In genomic region chr6:82015043-82015442, GRCh38 we compare ENCODE assay signal across 12 cellular contexts.
DNase-seq lines count a peak whose midpoint lies in the region; ATAC-seq and TF ChIP-seq lines count a peak whose summit lies in the region.
"Had no signal": no experiment of that assay in that cellular context is flagged by ENCODE, and none has a peak within 500 bp of the region (broad histone marks: within the 10 kb centered on the region; RNA-seq: fewer than 3 reads in every experiment).

No MANE protein-coding gene starts in this region.

- H3K9ac ChIP-seq in adipocyte (ENCODE audit: low read length) = peak overlapping the region; percentile 67

- H3K9me3 ChIP-seq in right cardiac atrium (ENCODE audit: control insufficient read depth, low read length) (no peaks in the 10 kb centered on the region), adipocyte (ENCODE audit: control insufficient read depth, low read length) (no peaks in the 10 kb centered on the region), left lung (no peaks in the 10 kb centered on the region), aorta (ENCODE audit: control insufficient read depth, low read length) (no peaks in the 10 kb centered on the region)
- H3K9me3 ChIP-seq: Peyer's patch had no signal

- peak overlapping the region; percentile 90 for H3K27ac ChIP-seq in right cardiac atrium (ENCODE audit: low read length)
- H3K27ac ChIP-seq in left lung = peak overlapping the region; percentile 46 to 53
- peak overlapping the region; percentile 61 to 85 for H3K27ac ChIP-seq in aorta (ENCODE audit: low read depth in 1 of 2, low read length in 2 of 2)

- H3K27me3 ChIP-seq in right cardiac atrium (ENCODE audit: control insufficient read depth, insufficient read depth) = no peaks in the 10 kb centered on the region
- H3K27me3 ChIP-seq in adipocyte (replicated peaks; ENCODE audit: control insufficient read depth, insufficient read depth, low read length) = no peaks in the 10 kb centered on the region
- H3K27me3 ChIP-seq in left lung = no peaks in the 10 kb centered on the region
- H3K27me3 ChIP-seq in aorta (ENCODE audit: control insufficient read depth in 1 of 2, insufficient read depth in 2 of 2, low read length in 1 of 2) = no peaks in the 10 kb centered on the region
- H3K27me3 ChIP-seq: Peyer's patch had no signal

- intact Hi-C loops in right cardiac atrium (cut with DNase I) (loop anchor here in 1 of 4 donors (10.0 kb wide), 1 partner anchor 120 kb away; no protein-coding TSS in a partner anchor), left cardiac atrium (cut with DNase I) (no loop called here), left lung (cut with DNase I) (no loop called here), aorta (cut with DNase I) (loop anchor here in 1 of 2 donors (10.0 kb wide), 2 partner anchors 170 to 260 kb away; partner anchors contain the start of gene TENT5A), sciatic nerve (cut with DNase I) (no loop called here)

- ATAC-seq in right cardiac atrium (no peak), left cardiac atrium (no peak), left lung (peak; percentile 13), aorta (ENCODE audit: low FRiP score) (no peak), sciatic nerve (no peak)

- H3K4me1 ChIP-seq in right cardiac atrium (ENCODE audit: control insufficient read depth, insufficient read depth, low read length) (peaks cover 7% of the 10 kb centered on the region), adipocyte (ENCODE audit: control insufficient read depth, insufficient read depth, low read length) (peaks cover 68% of the 10 kb centered on the region), left lung (peaks cover 11 to 13% of the 10 kb centered on the region in 2 donors), aorta (ENCODE audit: control insufficient read depth in 1 of 2, insufficient read depth in 2 of 2, low read length in 2 of 2) (peaks cover 18 to 21% of the 10 kb centered on the region in 2 donors)

- H3K36me3 ChIP-seq in adipocyte (ENCODE audit: control insufficient read depth, insufficient read depth, low read length, severe bottlenecking) = no peaks in the 10 kb centered on the region
- H3K36me3 ChIP-seq in left lung = no peaks in the 10 kb centered on the region
- H3K36me3 ChIP-seq in aorta (ENCODE audit: control insufficient read depth in 1 of 2, insufficient read depth in 2 of 2, low read length in 1 of 2) = no peaks in the 10 kb centered on the region
- H3K36me3 ChIP-seq: Peyer's patch had no signal

- WGBS in right cardiac atrium = 81% methylated on average over 2 of the region's 2 CpGs
- 64 to 86% methylated on average over 2 of the region's 2 CpGs for WGBS in aorta, 2 donors

- no peak for TF ChIP-seq CTCF in left lung (IDR thresholded peaks at IDR 0.05)

- DNase-seq in right cardiac atrium = no peak
- DNase-seq in left cardiac atrium = no peak
- no peak for DNase-seq in adipocyte (ENCODE audit: low read depth)
- no peak for DNase-seq in left lung
- no peak for DNase-seq in aorta
- DNase-seq in activated effector memory CD4-positive, alpha-beta T cell treated with anti-CD3 and anti-CD28 coated beads, Interleukin-2, amount 50 U/mL, for 16 hours = no peak
- DNase-seq in sciatic nerve (ENCODE audit: low spot score) = no peak
- DNase-seq in stimulated activated CD4-positive, alpha-beta T cell treated with anti-CD3 and anti-CD28 coated beads, Interleukin-15, amount 100 ng/mL, for 24 hours = no peak
- DNase-seq: glutamatergic neuron, KG1, NCI-H226, Peyer's patch had no signal

- H3K4me3 ChIP-seq in right cardiac atrium (ENCODE audit: low read length) = no peak overlapping the region
- H3K4me3 ChIP-seq in adipocyte (ENCODE audit: low read length) = peak overlapping the region; percentile 5
- no peak overlapping the region for H3K4me3 ChIP-seq in left lung
- H3K4me3 ChIP-seq in aorta (ENCODE audit: low read length in 2 of 2) = no peak overlapping the region
- H3K4me3 ChIP-seq: Peyer's patch had no signal
